Comparison of ENCODE assay signal across 1 cellular context in the genomic region with DNA sequence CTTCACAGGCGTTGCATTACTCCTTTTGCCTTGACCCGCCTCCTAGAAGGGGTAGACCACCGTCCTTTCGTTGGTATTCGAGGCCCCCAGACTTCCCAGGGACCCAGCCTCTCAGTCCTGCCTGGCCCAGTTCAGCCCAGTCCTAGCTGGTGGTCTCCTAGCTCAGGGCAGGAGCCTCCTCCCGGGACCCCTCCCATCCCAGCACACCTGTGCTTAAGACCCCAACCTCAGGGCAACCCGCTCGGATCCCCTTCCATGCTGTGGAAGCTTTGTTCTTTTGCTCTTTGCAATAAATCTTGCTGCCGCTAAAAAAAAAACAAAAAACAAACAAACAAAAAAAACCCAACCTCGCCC.
TF ChIP-seq lines count a peak whose summit lies in the region.

No MANE protein-coding gene starts in this region.

TF ChIP-seq in GM12878, 131 proteins besides CTCF, POLR2A, EP300 and RAD21:
- TF ChIP-seq RCOR1 (conservative IDR thresholded peaks at IDR 0.05; ENCODE audit: low read depth, low read length): no peak
- no peak for TF ChIP-seq IKZF1 (conservative IDR thresholded peaks at IDR 0.05)
- TF ChIP-seq RB1 (IDR thresholded peaks at IDR 0.05; ENCODE audit: borderline replicate concordance): no peak
- TF ChIP-seq HDAC6 (IDR thresholded peaks at IDR 0.05; ENCODE audit: unreplicated experiment): no peak
- TF ChIP-seq JUND (IDR thresholded peaks at IDR 0.05; ENCODE audit: low read depth, low read length): no peak
- no peak for TF ChIP-seq ZBED1 (IDR thresholded peaks at IDR 0.05; ENCODE audit: borderline replicate concordance)
- TF ChIP-seq ZSCAN29 (IDR thresholded peaks at IDR 0.05): no peak
- no peak for TF ChIP-seq SP1 (IDR thresholded peaks at IDR 0.05; ENCODE audit: low read depth, low read length)
